17 cellular contexts compared by ENCODE assay signal in the genomic region with DNA sequence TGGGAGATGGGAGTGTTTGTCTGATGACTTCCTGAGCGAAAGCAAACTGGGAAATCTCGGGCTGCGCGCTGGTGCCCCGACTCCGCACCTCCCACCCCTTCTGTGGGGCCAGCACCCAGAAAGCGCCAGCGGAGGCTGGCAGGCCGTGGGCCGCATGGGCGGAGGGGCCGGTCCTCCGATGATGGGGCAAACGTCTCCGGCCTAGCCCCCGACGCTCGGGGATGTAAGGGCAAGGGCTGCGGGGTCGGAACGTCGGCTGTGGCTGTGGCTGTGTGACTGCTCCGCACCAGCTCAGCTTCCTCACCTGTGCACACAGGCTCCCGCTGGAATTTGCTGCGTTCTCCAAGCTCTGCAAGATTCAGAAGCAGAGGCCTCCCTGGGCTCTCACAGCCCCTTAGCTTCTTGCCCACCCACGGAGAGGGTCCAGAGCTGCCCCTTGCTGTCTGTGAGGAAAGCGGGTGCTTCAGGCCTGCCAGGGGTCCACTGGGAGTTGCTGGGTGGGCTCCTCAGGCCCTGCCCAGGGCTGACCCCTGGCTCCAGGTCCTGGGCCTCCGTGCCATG. TPM values are rescaled to one million over a fixed set of nuclear protein-coding genes. Genes with fewer than 3 reads are reported as not detected.
A peak's percentile ranks its signal among the peaks of the same experiment; 100 is the strongest.
DNase-seq lines count a peak whose midpoint lies in the region; ATAC-seq, FAIRE-seq and TF ChIP-seq lines count a peak whose summit lies in the region.
"Had no signal": no experiment of that assay in that cellular context is flagged by ENCODE, and none has a peak within 500 bp of the region (broad histone marks: within the 10 kb centered on the region; RNA-seq: fewer than 3 reads in every experiment).

No MANE protein-coding gene starts in this region.

- H3K4me3 ChIP-seq in stomach (no peak overlapping the region), foreskin fibroblast (ENCODE audit: low read depth in 1 of 2, low read length in 2 of 2) (no peak overlapping the region)
- H3K4me3 ChIP-seq: cardiac muscle cell, PC-9 had no signal

- WGBS in stomach, 5 donors = 90 to 96% (median 93%) methylated on average over 12 to 28 of the region's 28 CpGs

- peaks cover 18% of the 10 kb centered on the region for H3K4me1 Mint-ChIP-seq in chondrocyte (ENCODE audit: low read depth)

- H3K27me3 Mint-ChIP-seq in chondrocyte (ENCODE audit: low read depth) = no peaks in the 10 kb centered on the region

- intact Hi-C loops in stomach (cut with DNase I; ENCODE audit: low total_unique reads) = loop anchor here (5.0 to 10.0 kb wide), 2 partner anchors 148 to 295 kb away; no protein-coding TSS in a partner anchor

- no peak for DNase-seq in HTR-8/SVneo (ENCODE audit: insufficient read length, low spot score)
- peak; percentile 71 for DNase-seq in chondrocyte (ENCODE audit: low spot score)
- no peak for DNase-seq in left lobe of liver (ENCODE audit: low spot score)
- DNase-seq in stomach = no peak
- DNase-seq in activated naive CD4-positive, alpha-beta T cell treated with anti-CD3 and anti-CD28 coated beads, Interleukin-2, amount 50 U/mL, for 16 hours = no peak
- no peak for DNase-seq in foreskin fibroblast
- DNase-seq in H4 (ENCODE audit: low spot score) = no peak
- DNase-seq: NCI-H1417 treated with DMSO at 0.1 percent for 48 hours, NCI-H2171 had no signal

- peaks cover 0 to 25% (median 0%) of the 10 kb centered on the region in 3 donors for H3K27me3 ChIP-seq in stomach
- H3K27me3 ChIP-seq: cardiac muscle cell, heart right ventricle had no signal

- H3K4me3 Mint-ChIP-seq in chondrocyte (ENCODE audit: unreplicated experiment) = no peak overlapping the region

- H3K36me3 ChIP-seq in stomach = no peaks in the 10 kb centered on the region
- H3K36me3 ChIP-seq: cardiac muscle cell, heart right ventricle had no signal

- H3K27ac Mint-ChIP-seq in chondrocyte (ENCODE audit: unreplicated experiment) = no peak overlapping the region
- H3K27ac Mint-ChIP-seq: activated T-helper 2 cell treated with anti-CD3 and anti-CD28 coated beads, Interferon-gamma antibody, Interleukin-2, Interleukin-4, amounts not matched to agents 10 μg/mL and 5 μg/mL and 100 μg/mL, durations not matched to agents 14 hours and 24 hours and 36 hours had no signal

- H3K36me3 Mint-ChIP-seq in chondrocyte (ENCODE audit: low read depth) = peaks cover 2% of the 10 kb centered on the region
- H3K36me3 Mint-ChIP-seq: stimulated activated naive B cell treated with anti-CD40 and anti-IgM and Interleukin-4, amounts not matched to agents 10 μg/mL and 1 μg/mL and 100 μg/mL, for 72 hours had no signal

- no peak for TF ChIP-seq POLR2A in stomach (IDR thresholded peaks at IDR 0.05)

- H3K9me3 ChIP-seq in stomach = no peaks in the 10 kb centered on the region
- H3K9me3 ChIP-seq: Caco-2, heart right ventricle had no signal

- no peak for TF ChIP-seq EP300 in stomach (IDR thresholded peaks at IDR 0.05)

- ATAC-seq in left lobe of liver (peak; percentile 2), HG03457 (IDR thresholded peaks at IDR 0.05; ENCODE audit: unreplicated experiment) (no peak)

- H3K27ac ChIP-seq in stomach = peak overlapping the region in 4 of 5 donors; percentile 64 to 84 (median 78)
- H3K27ac ChIP-seq: cardiac muscle cell, PC-9 had no signal

- FAIRE-seq in HTR-8/SVneo (lab: Jason Lieb, UNC) = peak; percentile 16
- FAIRE-seq: urothelium cell line had no signal

- peaks cover 14 to 24% (median 16%) of the 10 kb centered on the region in 4 donors for H3K4me1 ChIP-seq in stomach

- TF ChIP-seq CTCF in chondrocyte (IDR thresholded peaks at IDR 0.05) (no peak), stomach (IDR thresholded peaks at IDR 0.05) (no peak), foreskin fibroblast (IDR thresholded peaks at IDR 0.05; ENCODE audit: low read depth, low read length) (no peak)

- H3K9me3 Mint-ChIP-seq in chondrocyte (ENCODE audit: low read depth) = no peaks in the 10 kb centered on the region
- H3K9me3 Mint-ChIP-seq: activated T-helper 2 cell treated with anti-CD3 and anti-CD28 coated beads, Interferon-gamma antibody, Interleukin-2, Interleukin-4, amounts not matched to agents 10 μg/mL and 5 μg/mL and 100 μg/mL, durations not matched to agents 14 hours and 24 hours and 36 hours; stimulated activated naive B cell treated with anti-CD40 and anti-IgM and Interleukin-4, amounts not matched to agents 10 μg/mL and 1 μg/mL and 100 μg/mL, for 72 hours had no signal

RNA-seq across cellular contexts. Expression of a gene that starts 35.0 kb away (rescaled TPM):
- total RNA-seq in chondrocyte (322 to 628 TPM (median 616 TPM) in 3 replicates), left lobe of liver (499 TPM), stomach (100 to 1,000 TPM in 1 of 5 donors, 10 to 100 TPM in 4; 19.8 to 212 (median 34.9) TPM)
- 10 to 100 TPM; 20.0 to 34.3 (median 20.7) TPM for polyA plus RNA-seq in stomach
- total RNA-seq in H4 (2014; rRNA removed; shearing (Covaris generic)) = 8.4 and 15.1 TPM in 2 replicates
